ENCODE assay signal across 34 cellular contexts in the genomic region with DNA sequence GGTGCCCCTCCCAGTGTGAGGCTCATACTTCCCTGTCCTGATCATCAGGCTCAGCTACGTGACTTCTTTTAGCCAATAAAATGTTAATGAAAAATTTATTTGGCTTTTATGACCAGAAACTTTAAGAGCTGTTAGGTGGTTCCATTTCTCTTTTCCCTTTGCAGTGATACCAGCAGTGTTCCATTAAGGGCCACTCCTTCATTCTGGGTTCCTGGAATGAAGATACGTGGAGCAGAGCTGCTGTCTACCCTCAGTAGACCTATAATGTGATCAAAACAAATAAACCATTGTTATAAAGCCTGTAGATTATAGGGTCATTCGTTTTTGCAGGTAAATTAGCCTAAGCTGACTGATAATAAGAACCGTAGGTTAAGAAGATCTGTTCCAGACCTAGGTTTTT.
"Had no signal": no experiment of that assay in that cellular context is flagged by ENCODE, and none has a peak within 500 bp of the region (broad histone marks: within the 10 kb centered on the region; RNA-seq: fewer than 3 reads in every experiment).

No MANE protein-coding gene starts in this region.

- DNase-seq: Karpas-422, Kasumi-1, MG63, MM.1S, MV-4-11, NCI-H1048, NCI-H1092, NCI-H1092 treated with DMSO at 0.1 percent for 48 hours, NCI-H1105, NCI-H1105 treated with DMSO at 0.1 percent for 48 hours, NCI-H1417, NCI-H1417 treated with DMSO at 0.1 percent for 48 hours, NCI-H1436, NCI-H1436 treated with DMSO at 0.1 percent for 48 hours, NCI-H146, NCI-H1694, NCI-H1694 treated with DMSO at 0.1 percent for 48 hours, NCI-H187, NCI-H187 treated with DMSO at 0.1 percent for 48 hours, NCI-H1930, NCI-H2029, NCI-H2029 treated with DMSO at 0.1 percent for 48 hours, NCI-H2081, NCI-H2081 treated with DMSO at 0.1 percent for 48 hours, NCI-H2107, NCI-H2171, NCI-H2171 treated with DMSO at 0.1 percent for 48 hours, NCI-H2227 treated with DMSO at 0.1 percent for 48 hours, NCI-H226, NCI-H345, NCI-H446, NCI-H446 treated with DMSO at 0.1 percent for 48 hours, NCI-H510A, NCI-H510A treated with DMSO at 0.1 percent for 48 hours had no signal

- H3K36me3 ChIP-seq: MG63 had no signal

- H3K9me3 ChIP-seq: MG63 had no signal

- H3K27me3 ChIP-seq: MG63 had no signal

- H3K4me3 ChIP-seq: MG63 had no signal
